In genomic region chr5:146446861-146447733, GRCh38 we compare ENCODE assay signal across 1 cellular context.
TF ChIP-seq lines count a peak whose summit lies in the region.

TCERG1 (plus strand) TSS chr5:146447333; CDS start chr5:146447350, 17 bp downstream.

TF ChIP-seq in HepG2, 621 proteins besides CTCF, POLR2A, EP300 and RAD21 (continued from another document and continues in another):
- TF ChIP-seq ZNF773 (CRISPR knock-in tag; IDR thresholded peaks at IDR 0.05; ENCODE audit: borderline replicate concordance) (peak; percentile 93), RFX1 (IDR thresholded peaks at IDR 0.05) (no peak), ZNF609 (CRISPR knock-in tag; IDR thresholded peaks at IDR 0.05; ENCODE audit: borderline replicate concordance) (no peak), SP5 (CRISPR knock-in tag; IDR thresholded peaks at IDR 0.05; ENCODE audit: borderline replicate concordance, low read depth) (no peak), TARDBP (CRISPR knock-in tag; IDR thresholded peaks at IDR 0.05) (peak; percentile 89), FOXP1 (IDR thresholded peaks at IDR 0.05) (no peak), FOXP1 (CRISPR knock-in tag; IDR thresholded peaks at IDR 0.05) (no peak), NPAS2 (CRISPR knock-in tag; IDR thresholded peaks at IDR 0.05; ENCODE audit: borderline replicate concordance) (no peak), ZNF335 (CRISPR knock-in tag; IDR thresholded peaks at IDR 0.05) (peak; percentile 29; the same call in 1 of the 2 replicates), POGZ (CRISPR knock-in tag; IDR thresholded peaks at IDR 0.05) (peak; percentile 99), ZBTB2 (CRISPR knock-in tag; IDR thresholded peaks at IDR 0.05; ENCODE audit: low read depth) (no peak), HNRNPH1 (optimal IDR thresholded peaks at IDR 0.05; ENCODE audit: low read depth, low read length) (no peak), RBM39 (IDR thresholded peaks at IDR 0.05; ENCODE audit: low read depth, low read length, poor library complexity, severe bottlenecking) (peak; percentile 41), AFF4 (CRISPR knock-in tag; IDR thresholded peaks at IDR 0.05) (0 out of 2 replicates have a peak, but pooled peaks have one; percentile 31), PAX8 (CRISPR knock-in tag; IDR thresholded peaks at IDR 0.05; ENCODE audit: borderline replicate concordance) (peak; percentile 73; the same call in 1 of the 2 replicates), RORA (CRISPR knock-in tag; IDR thresholded peaks at IDR 0.05) (no peak), ATF1 (CRISPR knock-in tag; IDR thresholded peaks at IDR 0.05) (peak; percentile 89), POLR2AphosphoS5 (IDR thresholded peaks at IDR 0.05; ENCODE audit: low read depth, low read length) (peak; percentile 64), ZNF326 (CRISPR knock-in tag; IDR thresholded peaks at IDR 0.05; ENCODE audit: borderline replicate concordance) (no peak), ZNF10 (CRISPR knock-in tag; IDR thresholded peaks at IDR 0.05; ENCODE audit: borderline replicate concordance, low read depth) (no peak), RAD51 (IDR thresholded peaks at IDR 0.05; ENCODE audit: borderline replicate concordance) (no peak), FOSL1 (CRISPR knock-in tag; IDR thresholded peaks at IDR 0.05; ENCODE audit: borderline replicate concordance) (0 out of 2 replicates have a peak, but pooled peaks have one; percentile 19), ZNF710 (CRISPR knock-in tag; IDR thresholded peaks at IDR 0.05; ENCODE audit: borderline replicate concordance) (no peak), XRCC5 (optimal IDR thresholded peaks at IDR 0.05; ENCODE audit: low read length) (peak; percentile 87), HOXA3 (CRISPR knock-in tag; IDR thresholded peaks at IDR 0.05) (peak; percentile 91), EHMT2 (IDR thresholded peaks at IDR 0.05; ENCODE audit: borderline replicate concordance, low read depth, low read length) (peak; percentile 96), SNAPC2 (CRISPR knock-in tag; IDR thresholded peaks at IDR 0.05) (peak; percentile 90; the same call in 1 of the 2 replicates), ZNF605 (CRISPR knock-in tag; IDR thresholded peaks at IDR 0.05) (no peak), ATAD3A (CRISPR knock-in tag; IDR thresholded peaks at IDR 0.05) (no peak), PTBP1 (IDR thresholded peaks at IDR 0.05; ENCODE audit: low read depth, low read length, poor library complexity, severe bottlenecking) (no peak), NFE2 (CRISPR knock-in tag; IDR thresholded peaks at IDR 0.05) (no peak), ZBTB20 (CRISPR knock-in tag; IDR thresholded peaks at IDR 0.05; ENCODE audit: borderline replicate concordance, low read depth) (peak; percentile 86), ZNF331 (CRISPR knock-in tag; IDR thresholded peaks at IDR 0.05) (no peak; the same call in 1 of the 2 replicates), ZNF441 (CRISPR knock-in tag; IDR thresholded peaks at IDR 0.05; ENCODE audit: borderline replicate concordance) (peak; percentile 7; the same call in 1 of the 2 replicates), TRIM24 (CRISPR knock-in tag; IDR thresholded peaks at IDR 0.05) (no peak), KAT8 (CRISPR knock-in tag; IDR thresholded peaks at IDR 0.05) (peak; percentile 91), NR1H2 (CRISPR knock-in tag; IDR thresholded peaks at IDR 0.05; ENCODE audit: borderline replicate concordance, low read depth) (no peak), ZNF468 (CRISPR knock-in tag; IDR thresholded peaks at IDR 0.05) (no peak), ZNF230 (CRISPR knock-in tag; IDR thresholded peaks at IDR 0.05) (peak; percentile 47; the same call in 1 of the 2 replicates), CHCHD3 (CRISPR knock-in tag; IDR thresholded peaks at IDR 0.05) (no peak), RBM22 (optimal IDR thresholded peaks at IDR 0.05; ENCODE audit: low read length) (no peak)
- TF ChIP-seq, protein P1, sequence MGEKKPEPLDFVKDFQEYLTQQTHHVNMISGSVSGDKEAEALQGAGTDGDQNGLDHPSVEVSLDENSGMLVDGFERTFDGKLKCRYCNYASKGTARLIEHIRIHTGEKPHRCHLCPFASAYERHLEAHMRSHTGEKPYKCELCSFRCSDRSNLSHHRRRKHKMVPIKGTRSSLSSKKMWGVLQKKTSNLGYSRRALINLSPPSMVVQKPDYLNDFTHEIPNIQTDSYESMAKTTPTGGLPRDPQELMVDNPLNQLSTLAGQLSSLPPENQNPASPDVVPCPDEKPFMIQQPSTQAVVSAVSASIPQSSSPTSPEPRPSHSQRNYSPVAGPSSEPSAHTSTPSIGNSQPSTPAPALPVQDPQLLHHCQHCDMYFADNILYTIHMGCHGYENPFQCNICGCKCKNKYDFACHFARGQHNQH (CRISPR knock-in tag; IDR thresholded peaks at IDR 0.05): peak; percentile 81
- TF ChIP-seq, protein P2, sequence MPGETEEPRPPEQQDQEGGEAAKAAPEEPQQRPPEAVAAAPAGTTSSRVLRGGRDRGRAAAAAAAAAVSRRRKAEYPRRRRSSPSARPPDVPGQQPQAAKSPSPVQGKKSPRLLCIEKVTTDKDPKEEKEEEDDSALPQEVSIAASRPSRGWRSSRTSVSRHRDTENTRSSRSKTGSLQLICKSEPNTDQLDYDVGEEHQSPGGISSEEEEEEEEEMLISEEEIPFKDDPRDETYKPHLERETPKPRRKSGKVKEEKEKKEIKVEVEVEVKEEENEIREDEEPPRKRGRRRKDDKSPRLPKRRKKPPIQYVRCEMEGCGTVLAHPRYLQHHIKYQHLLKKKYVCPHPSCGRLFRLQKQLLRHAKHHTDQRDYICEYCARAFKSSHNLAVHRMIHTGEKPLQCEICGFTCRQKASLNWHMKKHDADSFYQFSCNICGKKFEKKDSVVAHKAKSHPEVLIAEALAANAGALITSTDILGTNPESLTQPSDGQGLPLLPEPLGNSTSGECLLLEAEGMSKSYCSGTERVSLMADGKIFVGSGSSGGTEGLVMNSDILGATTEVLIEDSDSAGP (CRISPR knock-in tag; IDR thresholded peaks at IDR 0.05; ENCODE audit: borderline replicate concordance): peak; percentile 84; the same call in 1 of the 2 replicates
- TF ChIP-seq, protein P3, sequence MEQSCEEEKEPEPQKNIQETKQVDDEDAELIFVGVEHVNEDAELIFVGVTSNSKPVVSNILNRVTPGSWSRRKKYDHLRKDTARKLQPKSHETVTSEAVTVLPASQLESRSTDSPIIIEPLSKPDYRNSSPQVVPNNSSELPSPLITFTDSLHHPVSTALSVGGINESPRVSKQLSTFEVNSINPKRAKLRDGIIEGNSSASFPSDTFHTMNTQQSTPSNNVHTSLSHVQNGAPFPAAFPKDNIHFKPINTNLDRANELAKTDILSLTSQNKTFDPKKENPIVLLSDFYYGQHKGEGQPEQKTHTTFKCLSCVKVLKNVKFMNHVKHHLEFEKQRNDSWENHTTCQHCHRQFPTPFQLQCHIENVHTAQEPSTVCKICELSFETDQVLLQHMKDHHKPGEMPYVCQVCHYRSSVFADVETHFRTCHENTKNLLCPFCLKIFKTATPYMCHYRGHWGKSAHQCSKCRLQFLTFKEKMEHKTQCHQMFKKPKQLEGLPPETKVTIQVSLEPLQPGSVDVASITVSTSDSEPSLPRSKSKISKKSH (CRISPR knock-in tag; IDR thresholded peaks at IDR 0.05; ENCODE audit: borderline replicate concordance): 0 out of 2 replicates have a peak, but pooled peaks have one; percentile 16
